ENCODE assay signal across 8 cellular contexts in genomic region chr5:36606437-36607113, GRCh38. TPM values are rescaled to one million over a fixed set of nuclear protein-coding genes. Genes with fewer than 3 reads are reported as not detected.
A peak's percentile ranks its signal among the peaks of the same experiment; 100 is the strongest.
DNase-seq lines count a peak whose midpoint lies in the region; ATAC-seq and TF ChIP-seq lines count a peak whose summit lies in the region.

TSS of gene SLC1A3 (plus strand) at chr5:36606606. CDS start at chr5:36608424, 1,818 bp downstream.

- H3K27ac ChIP-seq in layer of hippocampus (ENCODE audit: low read depth, low read length) = peak within 1 kb of the TSS; percentile 94

- ATAC-seq in GM19455 (IDR thresholded peaks at IDR 0.05; ENCODE audit: unreplicated experiment) (peak; percentile 83), HG03469 (IDR thresholded peaks at IDR 0.05; ENCODE audit: unreplicated experiment) (peak; percentile 78)

- no peak for TF ChIP-seq CTCF in choroid plexus epithelial cell (conservative IDR thresholded peaks at IDR 0.05; ENCODE audit: low read depth, low read length)

- H3K27me3 ChIP-seq in layer of hippocampus (ENCODE audit: control insufficient read depth, insufficient read depth, low read length) = no peaks in the 10 kb centered on the region

- in situ Hi-C loops in SK-MEL-5 (cut with HindIII; ENCODE audit: low pct_unique_long_range_greater_than_20kb, low sequenced_read_pairs) = no loop called here

- DNase-seq in DMS53 (lab: John Stamatoyannopoulos, UW) (peak; percentile 40), SK-MEL-5 (ENCODE audit: low read depth, low spot score) (peak; percentile 88), choroid plexus epithelial cell (ENCODE audit: low read depth) (peak; percentile 75), NCI-H2081 (lab: John Stamatoyannopoulos, UW) (no peak)
- peak; percentile 70 for DNase-seq in stimulated activated CD4-positive, alpha-beta T cell treated with anti-CD3 and anti-CD28 coated beads, Interleukin-15, amount 100 ng/mL, for 24 hours

- H3K4me3 ChIP-seq in choroid plexus epithelial cell (ENCODE audit: low read depth, low read length) = peak within 1 kb of the TSS; percentile 64

RNA-seq across cellular contexts. Expression of gene SLC1A3, which starts in this region (rescaled TPM):
- total RNA-seq in SK-MEL-5 (2014; rRNA removed; shearing (Covaris generic)) = 6.6 and 7.7 TPM in 2 replicates
- polyA plus RNA-seq in SK-MEL-5 (2015; cell fraction: cytosol; rRNA removed) = 10.6 and 12.5 TPM in 2 replicates
- 36.0 and 41.2 TPM in 2 replicates for polyA plus RNA-seq in SK-MEL-5 (2015; cell fraction: nucleus; rRNA removed)

Comparison
In these comparisons a context has a peak if more than half of its experiments do, and no peak if none do; other contexts are left out.
1. DNase-seq: peak in DMS53 (single experiment), SK-MEL-5 (single experiment), choroid plexus epithelial cell (single experiment) and stimulated activated CD4-positive, alpha-beta T cell treated with anti-CD3 and anti-CD28 coated beads, Interleukin-15, amount 100 ng/mL, for 24 hours (single experiment); none in NCI-H2081 (0 of 2).